ENCODE assay signal across 1 cellular context in genomic region chr6:37022135-37022863, GRCh38.
TF ChIP-seq lines count a peak whose summit lies in the region.

No MANE protein-coding gene starts in this region.

TF ChIP-seq in HCT116, 20 proteins besides CTCF, POLR2A, EP300 and RAD21:
- TF ChIP-seq SIN3A (IDR thresholded peaks at IDR 0.05; ENCODE audit: low read depth) (no peak), ATF3 (IDR thresholded peaks at IDR 0.05) (no peak), POLR2AphosphoS5 (IDR thresholded peaks at IDR 0.05; ENCODE audit: low read depth, low read length) (no peak), TCF7L2 (IDR thresholded peaks at IDR 0.05; ENCODE audit: borderline replicate concordance, extremely low read depth, insufficient read depth, insufficient read length) (no peak), ZFX (IDR thresholded peaks at IDR 0.05) (no peak), SRF (IDR thresholded peaks at IDR 0.05; ENCODE audit: low read depth) (no peak), EGR1 (IDR thresholded peaks at IDR 0.05; ENCODE audit: low read depth) (no peak), FOSL1 (IDR thresholded peaks at IDR 0.05; ENCODE audit: low read depth) (no peak), JUND (IDR thresholded peaks at IDR 0.05) (no peak), YY1 (IDR thresholded peaks at IDR 0.05; ENCODE audit: extremely low read depth, insufficient replicate concordance, low read depth, low read length) (no peak), REST (IDR thresholded peaks at IDR 0.05; ENCODE audit: low read depth) (no peak), SP1 (IDR thresholded peaks at IDR 0.05; ENCODE audit: low read depth) (no peak), ELF1 (IDR thresholded peaks at IDR 0.05; ENCODE audit: borderline replicate concordance, low read depth) (no peak), CEBPB (IDR thresholded peaks at IDR 0.05; ENCODE audit: low read depth) (no peak)
